Comparison of ENCODE assay signal across 28 cellular contexts in the genomic region with DNA sequence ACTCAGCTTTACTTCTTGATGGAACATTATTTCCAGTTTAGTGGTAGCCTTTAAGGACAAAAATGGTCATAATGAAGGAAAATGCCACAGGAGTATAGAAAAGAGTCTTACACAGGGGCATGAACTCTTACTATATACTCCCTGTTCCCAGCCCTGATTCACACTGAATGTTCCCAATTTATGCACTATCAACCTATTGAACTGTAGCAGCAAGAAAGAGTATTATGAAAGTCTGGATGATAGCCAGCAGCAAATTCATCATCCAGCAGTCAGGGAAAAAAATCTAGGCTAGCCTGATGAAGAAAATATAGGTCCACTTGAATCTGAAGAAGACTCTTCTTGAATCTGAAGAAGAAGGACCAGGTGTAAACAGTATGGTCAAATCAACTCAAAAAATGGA.
DNase-seq lines count a peak whose midpoint lies in the region; ATAC-seq, FAIRE-seq and TF ChIP-seq lines count a peak whose summit lies in the region.
"Had no signal": no experiment of that assay in that cellular context is flagged by ENCODE, and none has a peak within 500 bp of the region (broad histone marks: within the 10 kb centered on the region; RNA-seq: fewer than 3 reads in every experiment).

No MANE protein-coding gene starts in this region.

- H3F3A ChIP-seq in neural progenitor cell (ENCODE audit: low read depth), result no peaks in the 10 kb centered on the region

- no peak for FAIRE-seq in astrocyte (lab: Jason Lieb, UNC)
- FAIRE-seq: GM12878, K562 had no signal

- H4K20me1 ChIP-seq in astrocyte (ENCODE audit: insufficient read depth, low read length), result no peaks in the 10 kb centered on the region
- H4K20me1 ChIP-seq in neural progenitor cell (ENCODE audit: low read depth), result no peaks in the 10 kb centered on the region
- H4K20me1 ChIP-seq: BLaER1 treated with 17β-estradiol and CSF1 and Interleukin-3, amounts not matched to agents 10 nM and 100 nM had no signal

- no peak for ATAC-seq in GM18870 (IDR thresholded peaks at IDR 0.05; ENCODE audit: unreplicated experiment)
- no peak for ATAC-seq in GM21576 (IDR thresholded peaks at IDR 0.05; ENCODE audit: unreplicated experiment)
- ATAC-seq: GM12878, K562, Panc1 had no signal

- H3K36me3 Mint-ChIP-seq in astrocyte (ENCODE audit: low read depth, unreplicated experiment) (no peaks in the 10 kb centered on the region), neural progenitor cell (peaks cover 2% of the 10 kb centered on the region)
- H3K36me3 Mint-ChIP-seq: CD4-positive, alpha-beta memory T cell had no signal

- no peak overlapping the region for H3K4me3 ChIP-seq in astrocyte (ENCODE audit: insufficient read depth, low read depth, low read length)
- H3K4me3 ChIP-seq in neural progenitor cell, result no peak overlapping the region
- H3K4me3 ChIP-seq: BLaER1 treated with 17β-estradiol and CSF1 and Interleukin-3, amounts not matched to agents 10 nM and 100 nM; GM12878; GM23248; K562 had no signal

- H3K27me3 ChIP-seq in astrocyte (ENCODE audit: insufficient read depth, low read length) (no peaks in the 10 kb centered on the region), neural progenitor cell (no peaks in the 10 kb centered on the region)
- H3K27me3 ChIP-seq: BLaER1 treated with 17β-estradiol and CSF1 and Interleukin-3, amounts not matched to agents 10 nM and 100 nM had no signal

- H3K4me3 Mint-ChIP-seq in astrocyte (ENCODE audit: unreplicated experiment) (no peak overlapping the region), neural progenitor cell (no peak overlapping the region)
- H3K4me3 Mint-ChIP-seq: CD4-positive, alpha-beta memory T cell; H9 had no signal

- no peaks in the 10 kb centered on the region for H3K4me1 ChIP-seq in astrocyte (ENCODE audit: insufficient read depth, low read length)
- H3K4me1 ChIP-seq in neural progenitor cell, result peaks cover 14% of the 10 kb centered on the region
- H3K4me1 ChIP-seq: Caco-2 had no signal

- DNase-seq in NCI-H1105 treated with DMSO at 0.1 percent for 48 hours (lab: John Stamatoyannopoulos, UW) (peak; percentile 60), NCI-H1105 (lab: John Stamatoyannopoulos, UW) (no peak), astrocyte (ENCODE audit: low read depth) (peak; percentile 10), fibroblast of peridontal ligament (ENCODE audit: extremely low read depth) (peak; percentile 40), neural progenitor cell (ENCODE audit: low spot score) (no peak)
- DNase-seq in activated CD4-positive, alpha-beta T cell treated with anti-CD3 and anti-CD28 coated beads, Interleukin-2, amount 50 U/mL, for 1 hour, result no peak
- DNase-seq: ACHN; Caco-2; CD4-positive, alpha-beta memory T cell; DMS 273 treated with DMSO at 0.1 percent for 48 hours; DMS79 treated with DMSO at 0.1 percent for 48 hours; GM23248; H9; NCI-H1092; NCI-H146; NCI-H2081; NCI-H510A treated with DMSO at 0.1 percent for 48 hours; NCI-H748 treated with DMSO at 0.1 percent for 48 hours; NK-92 treated with Interleukin-12 subunit alpha and Interleukin-12 subunit beta, amount 100 ng/mL, for 24 hours; SIG-M5; SK-N-SH had no signal

- H3K9me3 Mint-ChIP-seq in astrocyte (ENCODE audit: unreplicated experiment) (no peaks in the 10 kb centered on the region), neural progenitor cell (no peaks in the 10 kb centered on the region)
- H3K9me3 Mint-ChIP-seq: H9 had no signal

- H3K27ac Mint-ChIP-seq in astrocyte (ENCODE audit: unreplicated experiment) (no peak overlapping the region), neural progenitor cell (no peak overlapping the region)
- H3K27ac Mint-ChIP-seq: CD4-positive, alpha-beta memory T cell; H9 had no signal

- H3K79me2 ChIP-seq in astrocyte (ENCODE audit: insufficient read depth, low read length) (no peaks in the 10 kb centered on the region), neural progenitor cell (ENCODE audit: low read depth) (no peaks in the 10 kb centered on the region)

- TF ChIP-seq CTCF in astrocyte (IDR thresholded peaks at IDR 0.05; ENCODE audit: insufficient read depth, low read depth, low read length) (no peak), neural progenitor cell (IDR thresholded peaks at IDR 0.05) (no peak)

- H3K27me3 Mint-ChIP-seq in astrocyte (ENCODE audit: low read depth, unreplicated experiment), result no peaks in the 10 kb centered on the region
- no peaks in the 10 kb centered on the region for H3K27me3 Mint-ChIP-seq in neural progenitor cell (ENCODE audit: insufficient read depth, low read depth)
- H3K27me3 Mint-ChIP-seq: CD4-positive, alpha-beta memory T cell had no signal

- H3K27ac ChIP-seq in astrocyte (ENCODE audit: low read depth, low read length) (no peak overlapping the region), neural progenitor cell (no peak overlapping the region)
- H3K27ac ChIP-seq: 22Rv1; BLaER1 treated with 17β-estradiol and CSF1 and Interleukin-3, amounts not matched to agents 10 nM and 100 nM; GM23248 had no signal

- no peak overlapping the region for H3K9ac ChIP-seq in astrocyte (ENCODE audit: low read length)
- H3K9ac ChIP-seq in neural progenitor cell, result no peak overlapping the region
- H3K9ac ChIP-seq: BLaER1 treated with 17β-estradiol and CSF1 and Interleukin-3, amounts not matched to agents 10 nM and 100 nM; GM23248; SK-N-SH had no signal

- no peak overlapping the region for H2AFZ ChIP-seq in astrocyte (ENCODE audit: low read depth, low read length)
- no peak overlapping the region for H2AFZ ChIP-seq in neural progenitor cell (replicated peaks)
- H2AFZ ChIP-seq: GM23248 had no signal

- no peaks in the 10 kb centered on the region for H3K9me3 ChIP-seq in astrocyte (ENCODE audit: insufficient read depth, low read depth, low read length)
- no peaks in the 10 kb centered on the region for H3K9me3 ChIP-seq in neural progenitor cell (ENCODE audit: low read depth)
- H3K9me3 ChIP-seq: BLaER1 treated with 17β-estradiol and CSF1 and Interleukin-3, amounts not matched to agents 10 nM and 100 nM; SK-N-SH had no signal

- peaks cover 3% of the 10 kb centered on the region for H3K4me1 Mint-ChIP-seq in astrocyte (ENCODE audit: low read depth, unreplicated experiment)
- peaks cover 13% of the 10 kb centered on the region for H3K4me1 Mint-ChIP-seq in neural progenitor cell
- H3K4me1 Mint-ChIP-seq: CD4-positive, alpha-beta memory T cell had no signal

- no peaks in the 10 kb centered on the region for H3K36me3 ChIP-seq in astrocyte (ENCODE audit: insufficient read depth, low read length)
- H3K36me3 ChIP-seq in neural progenitor cell, result no peaks in the 10 kb centered on the region
- H3K36me3 ChIP-seq: BLaER1 treated with 17β-estradiol and CSF1 and Interleukin-3, amounts not matched to agents 10 nM and 100 nM had no signal

- H3K4me2 ChIP-seq in astrocyte (ENCODE audit: low read length) (no peak overlapping the region), neural progenitor cell (no peak overlapping the region)
- H3K4me2 ChIP-seq: BLaER1 treated with 17β-estradiol and CSF1 and Interleukin-3, amounts not matched to agents 10 nM and 100 nM; SK-N-SH had no signal

Comparison
In these comparisons a context has a peak if more than half of its experiments do, and no peak if none do; other contexts are left out.
1. DNase-seq: peak in NCI-H1105 treated with DMSO at 0.1 percent for 48 hours (single experiment), astrocyte (single experiment) and fibroblast of peridontal ligament (single experiment); none in NCI-H1105 (single experiment), neural progenitor cell (single experiment) and activated CD4-positive, alpha-beta T cell treated with anti-CD3 and anti-CD28 coated beads, Interleukin-2, amount 50 U/mL, for 1 hour (single experiment).